In the genomic region with DNA sequence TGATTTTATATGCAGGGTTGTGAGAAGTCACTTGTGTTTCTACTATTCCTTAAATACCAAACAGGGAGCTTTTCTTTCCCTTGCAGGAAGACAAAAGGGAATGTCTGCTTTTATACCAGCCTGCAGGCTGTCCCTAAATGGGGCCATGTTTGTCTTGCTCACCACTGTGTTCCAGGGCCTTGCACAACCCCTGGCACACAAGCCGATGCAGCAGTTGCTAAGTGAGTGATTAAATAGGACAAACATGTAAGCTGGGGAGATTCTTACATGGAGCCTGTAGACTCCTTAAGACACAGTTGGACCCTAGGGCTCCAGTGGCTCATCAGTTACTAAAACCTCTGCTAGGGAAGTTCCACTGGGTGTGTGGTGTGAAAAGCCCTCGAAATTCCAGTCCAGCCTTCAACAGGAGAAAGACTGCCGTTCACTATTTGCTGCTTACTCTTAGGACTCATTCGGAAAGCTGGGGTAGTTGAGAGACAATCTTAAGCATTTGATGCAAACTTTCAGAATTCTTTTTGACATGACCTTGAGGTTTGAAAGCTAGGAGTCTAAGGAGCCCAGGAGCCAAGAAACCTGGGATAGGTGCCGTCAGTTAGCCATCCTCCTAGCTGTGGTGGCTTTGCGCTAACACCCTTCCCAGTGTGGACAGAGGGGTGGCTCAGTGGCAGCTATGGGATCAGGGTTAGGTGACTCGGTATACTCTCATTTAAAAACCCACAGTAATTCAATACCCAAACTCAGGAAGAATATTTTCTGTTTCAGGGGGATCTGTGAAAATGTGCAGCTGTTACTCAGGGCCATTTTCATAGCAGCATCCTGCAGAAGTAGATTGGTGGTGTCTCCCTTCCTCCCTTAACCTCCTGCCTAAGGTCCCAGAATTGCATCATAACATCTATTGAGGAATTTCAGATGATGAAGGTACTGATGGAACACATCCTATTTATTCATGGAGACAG, we compare ENCODE assay signal across 11 cellular contexts. TPM values are rescaled to one million over a fixed set of nuclear protein-coding genes. Genes with fewer than 3 reads are reported as not detected.
DNase-seq lines count a peak whose midpoint lies in the region; ATAC-seq and TF ChIP-seq lines count a peak whose summit lies in the region.
"Had no signal": no experiment of that assay in that cellular context is flagged by ENCODE, and none has a peak within 500 bp of the region (broad histone marks: within the 10 kb centered on the region; RNA-seq: fewer than 3 reads in every experiment).

No MANE protein-coding gene starts in this region.

- H3K4me3 ChIP-seq in astrocyte of the spinal cord (ENCODE audit: low read depth, low read length): no peak overlapping the region
- no peak overlapping the region for H3K4me3 ChIP-seq in psoas muscle

- DNase-seq in D341Med (ENCODE audit: low spot score): peak; percentile 6
- DNase-seq in astrocyte of the spinal cord (ENCODE audit: low read depth, low spot score): peak; percentile 31
- peak; percentile 79 for DNase-seq in left ventricle myocardium superior
- peak; percentile 89 to 93 for DNase-seq in psoas muscle
- no peak for DNase-seq in glomerular visceral epithelial cell (ENCODE audit: extremely low spot score)
- DNase-seq in COR-L47 (lab: John Stamatoyannopoulos, UW): no peak
- DNase-seq in superior temporal gyrus (ENCODE audit: extremely low spot score): no peak
- DNase-seq: activated T-cell treated with anti-CD3 and anti-CD28 coated beads for 4 hours; effector memory CD4-positive, alpha-beta T cell; T-cell had no signal

- peaks cover 40% of the 10 kb centered on the region for H3K4me1 ChIP-seq in psoas muscle

- H3K36me3 ChIP-seq in psoas muscle (ENCODE audit: insufficient read depth in 1 of 2, low read depth in 1 of 2): no peaks in the 10 kb centered on the region

- intact Hi-C loops in left ventricle myocardium superior (cut with micrococcal nuclease): no loop called here
- intact Hi-C loops in psoas muscle (cut with DNase I): loop anchor here in 1 of 2 donors (5.0 kb wide), 1 partner anchor 37 kb away; a partner anchor contains a TSS

- in situ Hi-C loops in astrocyte of the spinal cord (cut with HindIII; ENCODE audit: low sequenced_read_pairs): no loop called here

- TF ChIP-seq CTCF in astrocyte of the spinal cord (IDR thresholded peaks at IDR 0.05; ENCODE audit: low read depth, low read length) (no peak), psoas muscle (IDR thresholded peaks at IDR 0.05) (no peak)

- no peaks in the 10 kb centered on the region for H3K27me3 ChIP-seq in psoas muscle (ENCODE audit: insufficient read depth in 3 of 3, low read length in 2 of 3)

- ATAC-seq in left ventricle myocardium superior (peak; percentile 86), psoas muscle (peak; percentile 92 to 95 (median 94)), GM21825 (IDR thresholded peaks at IDR 0.05; ENCODE audit: unreplicated experiment) (no peak)
- ATAC-seq: T-cell had no signal

- H3K9me3 ChIP-seq in psoas muscle: no peaks in the 10 kb centered on the region

- WGBS in psoas muscle, 3 donors: 54 to 66% (median 55%) methylated on average over 7 of the region's 7 CpGs

- H3K27ac ChIP-seq in psoas muscle: peak overlapping the region; percentile 76

RNA-seq across cellular contexts. Expression of a gene that starts 39.1 kb away (rescaled TPM):
- total RNA-seq in left ventricle myocardium superior (329 TPM), psoas muscle (100 to 1,000 TPM; 288 to 380 (median 349) TPM)
- polyA plus RNA-seq in psoas muscle: 100 to 1,000 TPM in 2 of 3 donors, 10 to 100 TPM in 1; 77.5 to 291 (median 121) TPM

Comparison
In these comparisons a context has a peak if more than half of its experiments do, and no peak if none do; other contexts are left out.
1. DNase-seq: peak in D341Med (single experiment), astrocyte of the spinal cord (single experiment), left ventricle myocardium superior (single experiment) and psoas muscle (2 of 2); none in glomerular visceral epithelial cell (single experiment), COR-L47 (single experiment) and superior temporal gyrus (single experiment).